Comparison of ENCODE assay signal across 22 cellular contexts in the genomic region with DNA sequence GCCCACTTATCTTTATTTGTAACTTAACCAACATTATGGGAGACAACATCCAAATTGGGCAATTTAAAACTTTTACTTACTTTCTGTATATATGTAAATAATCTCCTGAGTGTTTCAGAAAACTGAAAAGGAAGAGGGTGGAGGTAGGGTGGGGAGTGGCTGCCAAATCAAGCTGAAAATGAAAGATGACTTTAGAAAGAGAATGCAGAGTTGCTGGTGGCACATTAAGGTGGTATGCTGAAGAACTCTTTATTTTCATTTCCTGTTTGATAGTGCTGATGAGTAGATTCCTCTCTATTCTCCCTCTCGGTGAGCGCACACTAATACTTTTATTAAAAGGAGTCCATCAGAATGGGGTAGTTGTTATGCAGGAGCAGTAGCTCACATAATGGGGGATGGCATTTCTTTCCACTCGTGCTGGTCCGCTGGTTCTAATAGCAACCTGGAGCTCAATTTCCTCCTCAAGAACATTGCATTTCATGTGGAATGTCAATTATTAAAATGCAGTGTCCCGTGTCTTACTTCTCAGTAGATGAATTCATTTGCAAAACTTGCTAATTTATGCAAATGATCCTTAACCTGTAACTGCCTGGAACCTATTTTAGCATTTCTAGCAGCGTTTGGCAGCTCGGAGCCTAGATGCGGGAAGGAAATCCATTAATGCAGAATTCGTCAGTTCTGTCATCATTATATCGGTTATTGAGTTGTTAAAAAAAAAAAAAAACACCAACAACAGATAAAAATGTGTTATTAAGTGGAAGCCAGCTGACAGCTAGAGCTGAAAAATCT.
A peak's percentile ranks its signal among the peaks of the same experiment; 100 is the strongest.
DNase-seq lines count a peak whose midpoint lies in the region; ATAC-seq, FAIRE-seq and TF ChIP-seq lines count a peak whose summit lies in the region.
"Had no signal": no experiment of that assay in that cellular context is flagged by ENCODE, and none has a peak within 500 bp of the region (broad histone marks: within the 10 kb centered on the region; RNA-seq: fewer than 3 reads in every experiment).

No MANE protein-coding gene starts in this region.

- no peak overlapping the region for H2BK15ac ChIP-seq in H9 (ENCODE audit: low read depth, low read length)

- H3K9me3 ChIP-seq in H9 (ENCODE audit: control insufficient read depth, low read depth, low read length) (no peaks in the 10 kb centered on the region), HUES64 (ENCODE audit: insufficient read depth, low read depth, low read length) (no peaks in the 10 kb centered on the region), iPS-20b (ENCODE audit: insufficient read depth, low read depth, low read length) (no peaks in the 10 kb centered on the region), small intestine (ENCODE audit: control insufficient read depth, low read depth) (no peaks in the 10 kb centered on the region)
- H3K9me3 ChIP-seq: heart left ventricle, pancreas, uterus had no signal

- H2BK5ac ChIP-seq in H9 (ENCODE audit: insufficient read length, low read length), result no peak overlapping the region

- no peak overlapping the region for H3K56ac ChIP-seq in H9 (ENCODE audit: insufficient read length, low read depth, low read length)

- peak overlapping the region in 2 of 3 experiments; percentile 95 to 98; a peak in 5 of 7 replicates for H3K27ac Mint-ChIP-seq in H9
- H3K27ac Mint-ChIP-seq: dendritic cell treated with granulocyte-macrophage colony-stimulating factor and Interleukin-4, amounts not matched to agents 40 ng/mL and 50 ng/mL, for 4 days; stimulated activated naive B cell treated with anti-CD40 and anti-IgM and Interleukin-4, amounts not matched to agents 10 μg/mL and 1 μg/mL and 100 μg/mL, for 72 hours had no signal

- H3K4me3 ChIP-seq in HUES64 (ENCODE audit: low read length), result no peak overlapping the region; the same call in 1 of the 2 replicates
- H3K4me3 ChIP-seq in iPS-20b (ENCODE audit: low read length), result peak overlapping the region; percentile 15; the same call in 1 of the 2 replicates
- H3K4me3 ChIP-seq in small intestine (ENCODE audit: low read depth in 1 of 2, low read length in 2 of 2), result no peak overlapping the region
- H3K4me3 ChIP-seq: heart left ventricle, pancreas, smooth muscle cell, uterus had no signal

- no peak overlapping the region for H4K91ac ChIP-seq in H9 (ENCODE audit: insufficient read length, low read depth, low read length)

- H3K4me1 Mint-ChIP-seq in H9, result peaks cover 46 to 47% of the 10 kb centered on the region in 2 experiments
- H3K4me1 Mint-ChIP-seq: stimulated activated naive B cell treated with anti-CD40 and anti-IgM and Interleukin-4, amounts not matched to agents 10 μg/mL and 1 μg/mL and 100 μg/mL, for 72 hours had no signal

- no peak overlapping the region for H3K18ac ChIP-seq in H9 (ENCODE audit: insufficient read length, low read depth, low read length)

- H3K27me3 ChIP-seq in H9 (ENCODE audit: insufficient read depth, low read length) (no peaks in the 10 kb centered on the region), HUES64 (ENCODE audit: insufficient read depth, low read length) (no peaks in the 10 kb centered on the region), iPS-20b (ENCODE audit: insufficient read depth, low read length) (no peaks in the 10 kb centered on the region), small intestine (ENCODE audit: control insufficient read depth in 2 of 2, insufficient read depth in 2 of 2, low read length in 2 of 2) (no peaks in the 10 kb centered on the region)
- H3K27me3 ChIP-seq: heart left ventricle, uterus had no signal

- H3K4me3 Mint-ChIP-seq in H9, result peak overlapping the region in 1 of 2 experiments; percentile 72; a peak in 3 of 5 replicates
- H3K4me3 Mint-ChIP-seq: dendritic cell treated with granulocyte-macrophage colony-stimulating factor and Interleukin-4, amounts not matched to agents 40 ng/mL and 50 ng/mL, for 4 days; stimulated activated naive B cell treated with anti-CD40 and anti-IgM and Interleukin-4, amounts not matched to agents 10 μg/mL and 1 μg/mL and 100 μg/mL, for 72 hours had no signal

- no peak overlapping the region for H2BK12ac ChIP-seq in H9 (ENCODE audit: insufficient read length, low read depth, low read length)

- no CpG with 5 or more reads among the region's 10 CpGs for WGBS in H9 (ENCODE audit: extremely low coverage, insufficient read length, low lambda C conversion rate)
- WGBS in HUES64, result 5% methylated on average over 7 of the region's 10 CpGs
- 81 to 89% (median 85%) methylated on average over 10 of the region's 10 CpGs for WGBS in small intestine, 3 donors

- H4K5ac ChIP-seq in H9 (ENCODE audit: insufficient read length, low read depth, low read length), result no peak overlapping the region

- H2BK20ac ChIP-seq in H9 (ENCODE audit: low read depth, low read length, poor library complexity, severe bottlenecking), result no peak overlapping the region

- H2AFZ ChIP-seq in H9 (ENCODE audit: low read length), result no peak overlapping the region

- no peak for FAIRE-seq in HTR-8/SVneo (lab: Jason Lieb, UNC)
- no peak for FAIRE-seq in small intestine (lab: Jason Lieb, UNC)
- FAIRE-seq: pancreas had no signal

- H2BK120ac ChIP-seq in H9 (ENCODE audit: low read depth, low read length, poor library complexity, severe bottlenecking), result no peak overlapping the region

- no peak overlapping the region for H3K14ac ChIP-seq in H9 (ENCODE audit: insufficient read depth, low read length)

- H3K23me2 ChIP-seq in H9 (ENCODE audit: insufficient read length, low read depth, low read length, poor library complexity, severe bottlenecking), result no peaks in the 10 kb centered on the region

- no peaks in the 10 kb centered on the region for H3K36me3 ChIP-seq in HUES64 (ENCODE audit: insufficient read depth, low read length)
- H3K36me3 ChIP-seq in iPS-20b (ENCODE audit: insufficient read depth, low read depth, low read length), result no peaks in the 10 kb centered on the region
- no peaks in the 10 kb centered on the region for H3K36me3 ChIP-seq in small intestine (ENCODE audit: control insufficient read depth in 2 of 2, insufficient read depth in 2 of 2, low read length in 2 of 2)
- H3K36me3 ChIP-seq: heart left ventricle, pancreas, uterus had no signal

- H3K4me1 ChIP-seq in H9 (ENCODE audit: insufficient read depth, low read length), result peaks cover 13% of the 10 kb centered on the region
- H3K4me1 ChIP-seq in HUES64 (ENCODE audit: insufficient read depth, low read length), result peaks cover 42% of the 10 kb centered on the region
- peaks cover 28% of the 10 kb centered on the region for H3K4me1 ChIP-seq in iPS-20b (ENCODE audit: insufficient read depth, low read length)
- H3K4me1 ChIP-seq in small intestine (ENCODE audit: control insufficient read depth in 2 of 2, insufficient read depth in 1 of 2, low read depth in 1 of 2, low read length in 1 of 2), result no peaks in the 10 kb centered on the region
- H3K4me1 ChIP-seq: pancreas had no signal

- TF ChIP-seq CTCF in H9 (conservative IDR thresholded peaks at IDR 0.05), result no peak; the same call in 2 of the 3 replicates

- H3K9ac ChIP-seq in H9 (ENCODE audit: extremely low read depth, insufficient read length, low read length), result no peak overlapping the region
- H3K9ac ChIP-seq in HUES64 (ENCODE audit: low read depth, low read length), result no peak overlapping the region
- peak overlapping the region; percentile 46; the same call in 1 of the 2 replicates for H3K9ac ChIP-seq in iPS-20b (ENCODE audit: low read depth, low read length)

- H3T11ph ChIP-seq in H9 (ENCODE audit: low read length), result no peak overlapping the region

- H3K79me2 ChIP-seq in H9 (ENCODE audit: insufficient read depth, low read length), result no peaks in the 10 kb centered on the region

- ATAC-seq in GM18873 (IDR thresholded peaks at IDR 0.05; ENCODE audit: low FRiP score, unreplicated experiment), result peak; percentile 78
- no peak for ATAC-seq in GM21447 (IDR thresholded peaks at IDR 0.05; ENCODE audit: unreplicated experiment)
- ATAC-seq: heart left ventricle; left colon; pancreas; stimulated activated naive B cell treated with anti-CD40 and anti-IgM and Interleukin-4, amounts not matched to agents 10 μg/mL and 1 μg/mL and 100 μg/mL, for 72 hours had no signal

- no peak overlapping the region for H4K8ac ChIP-seq in H9 (replicated peaks; ENCODE audit: insufficient read length, low read depth, low read length)

- H3K27me3 Mint-ChIP-seq in H9 (ENCODE audit: low read depth), result no peaks in the 10 kb centered on the region; the same call in 1 of the 2 replicates
- H3K27me3 Mint-ChIP-seq: dendritic cell treated with granulocyte-macrophage colony-stimulating factor and Interleukin-4, amounts not matched to agents 40 ng/mL and 50 ng/mL, for 4 days had no signal

- H3K79me1 ChIP-seq in H9 (ENCODE audit: insufficient read depth, low read depth, low read length, poor library complexity, severe bottlenecking), result no peaks in the 10 kb centered on the region

- no peak for DNase-seq in H9
- DNase-seq in activated gamma-delta T cell (lab: John Stamatoyannopoulos, UW), result no peak
- no peak for DNase-seq in HTR-8/SVneo (ENCODE audit: insufficient read length, low spot score)
- no peak for DNase-seq in small intestine
- DNase-seq: activated CD4-positive, alpha-beta T cell treated with anti-CD3 and anti-CD28 coated beads for 1 hour; activated CD8-positive, alpha-beta memory T cell treated with anti-CD3 and anti-CD28 coated beads, Interleukin-2, amount 50 U/mL, for 48 hours; activated naive CD4-positive, alpha-beta T cell treated with Interleukin-2 at 50 U/mL for 16 hours; DMS 273 treated with DMSO at 0.1 percent for 48 hours; erythroblast; HCEC 1CT; heart left ventricle; left colon; NCI-H82; pancreas; stimulated activated naive B cell treated with anti-CD40 and anti-IgM and Interleukin-4, amounts not matched to agents 10 μg/mL and 1 μg/mL and 100 μg/mL, for 72 hours; uterus had no signal

- H4K20me1 ChIP-seq in H9 (ENCODE audit: control insufficient read depth, insufficient read depth, insufficient read length), result no peaks in the 10 kb centered on the region

- H3K36me3 Mint-ChIP-seq in H9 (ENCODE audit: insufficient read depth in 1 of 3, low read depth in 3 of 3), result peaks cover 0 to 4% (median 0%) of the 10 kb centered on the region in 3 experiments; a peak in 3 of 7 replicates
- H3K36me3 Mint-ChIP-seq: stimulated activated naive B cell treated with anti-CD40 and anti-IgM and Interleukin-4, amounts not matched to agents 10 μg/mL and 1 μg/mL and 100 μg/mL, for 72 hours had no signal

- H3K9me3 Mint-ChIP-seq in H9, result no peaks in the 10 kb centered on the region
- H3K9me3 Mint-ChIP-seq: dendritic cell treated with granulocyte-macrophage colony-stimulating factor and Interleukin-4, amounts not matched to agents 40 ng/mL and 50 ng/mL, for 4 days; stimulated activated naive B cell treated with anti-CD40 and anti-IgM and Interleukin-4, amounts not matched to agents 10 μg/mL and 1 μg/mL and 100 μg/mL, for 72 hours had no signal

- no peak overlapping the region for H3K4ac ChIP-seq in H9 (ENCODE audit: low read depth, low read length)

- peak overlapping the region; percentile 40 for H3K4me2 ChIP-seq in H9 (ENCODE audit: insufficient read depth, insufficient read length, low read length)
- H3K4me2 ChIP-seq: smooth muscle cell had no signal

- no peak overlapping the region for H3K23ac ChIP-seq in H9 (ENCODE audit: insufficient read length, low read depth, low read length)

- H3K27ac ChIP-seq in H9 (ENCODE audit: insufficient read length, low read depth, low read length), result peak overlapping the region; percentile 89
- H3K27ac ChIP-seq in HUES64 (ENCODE audit: low read depth, low read length), result peak overlapping the region; percentile 76
- H3K27ac ChIP-seq in iPS-20b (ENCODE audit: low read length), result peak overlapping the region; percentile 37
- no peak overlapping the region for H3K27ac ChIP-seq in small intestine (ENCODE audit: low read depth in 1 of 2, low read length in 1 of 2)
- H3K27ac ChIP-seq: heart left ventricle, pancreas had no signal

- H2AK5ac ChIP-seq in H9 (ENCODE audit: insufficient read length, low read length), result no peak overlapping the region

Comparison
In these comparisons a context has a peak if more than half of its experiments do, and no peak if none do; other contexts are left out.
1. H3K27ac ChIP-seq: peak in H9 (single experiment), HUES64 (single experiment) and iPS-20b (single experiment); none in small intestine (0 of 2).